ENCODE assay signal across 1 cellular context in the genomic region with DNA sequence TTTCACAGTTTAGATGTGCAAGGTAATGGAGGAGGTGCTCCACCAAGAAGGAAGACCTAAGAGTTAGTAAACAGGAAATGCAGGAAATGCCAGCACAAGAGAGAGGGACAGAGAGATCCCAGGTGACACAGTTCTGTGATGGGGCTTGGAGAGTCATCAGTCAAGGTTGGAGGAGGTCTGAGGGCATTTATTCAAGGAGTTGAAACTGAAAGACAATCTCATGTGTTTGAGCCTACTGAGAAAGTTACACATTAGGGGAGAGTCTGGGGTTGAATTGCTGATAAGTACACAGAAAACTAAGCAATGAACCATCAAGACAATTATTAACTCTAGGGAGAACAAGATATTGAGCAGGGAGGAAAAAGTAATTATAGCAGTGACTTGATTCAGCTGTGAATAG.
TF ChIP-seq lines count a peak whose summit lies in the region.

No MANE protein-coding gene starts in this region.

TF ChIP-seq in IMR-90, 13 proteins besides CTCF, POLR2A, EP300 and RAD21:
- no peak for TF ChIP-seq MAFK (IDR thresholded peaks at IDR 0.05; ENCODE audit: low read depth, low read length)
- TF ChIP-seq NFE2L2 (IDR thresholded peaks at IDR 0.05; ENCODE audit: low read depth, low read length): no peak
- no peak for TF ChIP-seq BHLHE40 (IDR thresholded peaks at IDR 0.05; ENCODE audit: low read depth, low read length)
- no peak for TF ChIP-seq RFX5 (IDR thresholded peaks at IDR 0.05; ENCODE audit: low read depth, low read length)
- no peak for TF ChIP-seq RCOR1 (IDR thresholded peaks at IDR 0.05; ENCODE audit: insufficient replicate concordance, low read length)
- no peak for TF ChIP-seq CEBPB (IDR thresholded peaks at IDR 0.05; ENCODE audit: low read depth, low read length)
- TF ChIP-seq FOS (IDR thresholded peaks at IDR 0.05; ENCODE audit: low read depth, low read length): no peak
- TF ChIP-seq, protein P1, sequence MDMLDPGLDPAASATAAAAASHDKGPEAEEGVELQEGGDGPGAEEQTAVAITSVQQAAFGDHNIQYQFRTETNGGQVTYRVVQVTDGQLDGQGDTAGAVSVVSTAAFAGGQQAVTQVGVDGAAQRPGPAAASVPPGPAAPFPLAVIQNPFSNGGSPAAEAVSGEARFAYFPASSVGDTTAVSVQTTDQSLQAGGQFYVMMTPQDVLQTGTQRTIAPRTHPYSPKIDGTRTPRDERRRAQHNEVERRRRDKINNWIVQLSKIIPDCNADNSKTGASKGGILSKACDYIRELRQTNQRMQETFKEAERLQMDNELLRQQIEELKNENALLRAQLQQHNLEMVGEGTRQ (IDR thresholded peaks at IDR 0.05; ENCODE audit: low read depth, low read length): no peak
- no peak for TF ChIP-seq SMC3 (IDR thresholded peaks at IDR 0.05; ENCODE audit: low read depth, low read length)
- TF ChIP-seq, protein P2, sequence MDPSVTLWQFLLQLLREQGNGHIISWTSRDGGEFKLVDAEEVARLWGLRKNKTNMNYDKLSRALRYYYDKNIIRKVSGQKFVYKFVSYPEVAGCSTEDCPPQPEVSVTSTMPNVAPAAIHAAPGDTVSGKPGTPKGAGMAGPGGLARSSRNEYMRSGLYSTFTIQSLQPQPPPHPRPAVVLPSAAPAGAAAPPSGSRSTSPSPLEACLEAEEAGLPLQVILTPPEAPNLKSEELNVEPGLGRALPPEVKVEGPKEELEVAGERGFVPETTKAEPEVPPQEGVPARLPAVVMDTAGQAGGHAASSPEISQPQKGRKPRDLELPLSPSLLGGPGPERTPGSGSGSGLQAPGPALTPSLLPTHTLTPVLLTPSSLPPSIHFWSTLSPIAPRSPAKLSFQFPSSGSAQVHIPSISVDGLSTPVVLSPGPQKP (IDR thresholded peaks at IDR 0.05; ENCODE audit: borderline replicate concordance, low read depth, low read length): no peak
- TF ChIP-seq MAZ (IDR thresholded peaks at IDR 0.05; ENCODE audit: borderline replicate concordance, low read depth, low read length): no peak
- TF ChIP-seq MXI1 (IDR thresholded peaks at IDR 0.05; ENCODE audit: borderline replicate concordance, low read depth, low read length): no peak
- no peak for TF ChIP-seq CHD1 (IDR thresholded peaks at IDR 0.05; ENCODE audit: low read depth, low read length)
